In the genomic region with DNA sequence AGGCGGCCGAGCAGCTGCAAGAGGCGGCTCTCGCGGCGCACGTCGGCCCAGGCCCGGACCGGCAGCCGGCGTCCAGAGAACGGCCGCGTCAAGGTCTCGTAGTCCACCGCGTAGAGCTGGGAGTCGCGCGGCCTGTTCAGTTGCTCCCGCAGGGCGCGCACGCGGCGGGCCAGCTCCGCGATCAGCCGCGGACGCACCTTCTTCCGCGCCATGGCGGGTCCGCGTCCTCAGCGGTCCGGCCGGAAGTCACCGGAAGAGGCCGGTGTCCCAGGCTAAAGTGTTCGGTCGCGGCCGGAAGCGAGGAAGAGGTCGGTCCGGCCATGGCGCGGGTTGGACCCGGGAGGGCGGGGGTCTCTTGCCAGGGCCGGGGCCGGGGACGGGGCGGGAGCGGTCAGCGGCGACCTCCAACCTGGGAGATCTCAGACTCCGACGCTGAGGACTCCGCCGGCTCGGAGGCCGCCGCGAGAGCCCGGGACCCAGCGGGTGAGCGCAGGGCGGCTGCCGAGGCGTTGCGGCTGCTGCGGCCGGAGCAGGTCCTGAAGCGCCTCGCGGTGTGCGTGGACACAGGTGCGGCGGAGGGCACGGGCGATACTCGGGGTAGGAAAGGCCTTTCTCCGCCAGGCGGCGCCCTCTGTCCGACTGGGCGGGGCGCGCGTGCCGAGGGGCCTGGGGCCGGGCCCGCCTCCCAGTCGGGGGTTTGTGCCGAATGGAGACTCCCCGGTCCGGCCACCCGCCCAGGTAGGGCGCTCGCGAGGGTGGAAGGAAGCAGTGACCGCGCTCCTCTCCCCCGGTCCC, we compare ENCODE assay signal across 1 cellular context.
A peak's percentile ranks its signal among the peaks of the same experiment; 100 is the strongest.
TF ChIP-seq lines count a peak whose summit lies in the region.

A gene (minus strand): TSS at position 227 of the 795 bp plus-strand sequence. CDS start 15 bp downstream, at position 212.

TF ChIP-seq in HCT116, 20 proteins besides CTCF, POLR2A, EP300 and RAD21 (continued from another document):
- TF ChIP-seq EZH2phosphoT487 (IDR thresholded peaks at IDR 0.05; ENCODE audit: borderline replicate concordance) (no peak), ZNF274 (IDR thresholded peaks at IDR 0.05; ENCODE audit: low read depth, low read length) (no peak), SIN3A (IDR thresholded peaks at IDR 0.05; ENCODE audit: low read depth) (no peak), SP1 (IDR thresholded peaks at IDR 0.05; ENCODE audit: low read depth) (no peak), SRF (IDR thresholded peaks at IDR 0.05; ENCODE audit: low read depth) (no peak), POLR2AphosphoS5 (IDR thresholded peaks at IDR 0.05; ENCODE audit: low read depth, low read length) (peak; percentile 80), EZH2 (IDR thresholded peaks at IDR 0.05) (no peak)
- TF ChIP-seq, protein P1, sequence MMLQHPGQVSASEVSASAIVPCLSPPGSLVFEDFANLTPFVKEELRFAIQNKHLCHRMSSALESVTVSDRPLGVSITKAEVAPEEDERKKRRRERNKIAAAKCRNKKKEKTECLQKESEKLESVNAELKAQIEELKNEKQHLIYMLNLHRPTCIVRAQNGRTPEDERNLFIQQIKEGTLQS (IDR thresholded peaks at IDR 0.05): no peak
